ENCODE assay signal across 21 cellular contexts in genomic region chr3:26657406-26657976, GRCh38. TPM values are rescaled to one million over a fixed set of nuclear protein-coding genes. Genes with fewer than 3 reads are reported as not detected.
"Had no signal": no experiment of that assay in that cellular context is flagged by ENCODE, and none has a peak within 500 bp of the region (broad histone marks: within the 10 kb centered on the region; RNA-seq: fewer than 3 reads in every experiment).

No MANE protein-coding gene starts in this region.

- H3K9me3 Mint-ChIP-seq: activated B cell treated with CpG ODN at 0.5 μM for 24 hours; activated CD4-positive, alpha-beta memory T cell treated with anti-CD3 and anti-CD28 coated beads for 36 hours; activated naive CD4-positive, alpha-beta T cell treated with anti-CD3 and anti-CD28 coated beads for 36 hours; T-helper 2 cell treated with Interferon-gamma antibody and Interleukin-4, amounts not matched to agents 5 μg/mL and 100 μg/mL, for 36 hours had no signal

- H3K36me3 Mint-ChIP-seq: activated CD4-positive, alpha-beta memory T cell treated with anti-CD3 and anti-CD28 coated beads for 36 hours had no signal

- H3K4me1 ChIP-seq: transverse colon had no signal

- H3K36me3 ChIP-seq: right atrium auricular region, transverse colon had no signal

- H3K27me3 ChIP-seq: hepatocyte, right atrium auricular region, transverse colon had no signal

- H3K27me3 Mint-ChIP-seq: activated B cell treated with CpG ODN at 0.5 μM for 24 hours; activated CD4-positive, alpha-beta memory T cell treated with anti-CD3 and anti-CD28 coated beads for 36 hours; progenitor cell of endocrine pancreas had no signal

- DNase-seq: activated B cell treated with CpG ODN at 0.5 μM for 24 hours; activated CD4-positive, alpha-beta memory T cell treated with anti-CD3 and anti-CD28 coated beads for 36 hours; activated CD4-positive, alpha-beta T cell treated with anti-CD3 and anti-CD28 coated beads for 4 hours; activated naive CD4-positive, alpha-beta T cell treated with anti-CD3 and anti-CD28 coated beads for 36 hours; activated T-cell treated with anti-CD3 and anti-CD28 coated beads for 4 hours; effector CD4-positive, alpha-beta T cell; foreskin fibroblast; midbrain; nephron progenitor cell; stimulated activated CD4-positive, alpha-beta T cell treated with anti-CD3 and anti-CD28 coated beads, Interleukin-12 subunit alpha, Interleukin-12 subunit beta, amount 100 ng/mL, for 4 hours; stimulated activated CD4-positive, alpha-beta T cell treated with anti-CD3 and anti-CD28 coated beads, Interleukin-1b, Interleukin-23, amount 100 ng/mL, for 48 hours; stimulated activated CD8-positive, alpha-beta memory T cell treated with anti-CD3 and anti-CD28 coated beads, Interleukin-4, amount 100 ng/mL, for 48 hours; stimulated activated naive CD4-positive, alpha-beta T cell; transverse colon had no signal

- H3K27ac ChIP-seq: hepatocyte, right atrium auricular region, transverse colon had no signal

- H3K4me3 ChIP-seq: hepatocyte, lung, right atrium auricular region, transverse colon had no signal

- H3K9me3 ChIP-seq: right atrium auricular region, transverse colon had no signal

- H3K4me3 Mint-ChIP-seq: activated B cell treated with CpG ODN at 0.5 μM for 24 hours; activated CD4-positive, alpha-beta memory T cell treated with anti-CD3 and anti-CD28 coated beads for 36 hours; activated naive CD4-positive, alpha-beta T cell treated with anti-CD3 and anti-CD28 coated beads for 36 hours; nephron progenitor cell; T-helper 2 cell treated with Interferon-gamma antibody and Interleukin-4, amounts not matched to agents 5 μg/mL and 100 μg/mL, for 36 hours had no signal

- H3K4me1 Mint-ChIP-seq: activated B cell treated with CpG ODN at 0.5 μM for 24 hours, nephron progenitor cell had no signal

- H3K27ac Mint-ChIP-seq: activated B cell treated with CpG ODN at 0.5 μM for 24 hours; activated CD4-positive, alpha-beta memory T cell treated with anti-CD3 and anti-CD28 coated beads for 36 hours; activated naive CD4-positive, alpha-beta T cell treated with anti-CD3 and anti-CD28 coated beads for 36 hours; nephron progenitor cell; progenitor cell of endocrine pancreas; T-helper 2 cell treated with Interferon-gamma antibody and Interleukin-4, amounts not matched to agents 5 μg/mL and 100 μg/mL, for 36 hours had no signal

RNA-seq across cellular contexts. Expression of gene LRRC3B, which starts 34.9 kb away (rescaled TPM):
- total RNA-seq: activated B cell treated with CpG ODN at 0.5 μM for 24 hours; activated CD4-positive, alpha-beta memory T cell treated with anti-CD3 and anti-CD28 coated beads for 36 hours; activated naive CD4-positive, alpha-beta T cell treated with anti-CD3 and anti-CD28 coated beads for 36 hours; bronchial epithelial cell; left lobe of liver had no signal
